19 cellular contexts compared by ENCODE assay signal in genomic region chr9:18233776-18234445, GRCh38.
DNase-seq lines count a peak whose midpoint lies in the region; ATAC-seq and TF ChIP-seq lines count a peak whose summit lies in the region.
"Had no signal": no experiment of that assay in that cellular context is flagged by ENCODE, and none has a peak within 500 bp of the region (broad histone marks: within the 10 kb centered on the region; RNA-seq: fewer than 3 reads in every experiment).

No MANE protein-coding gene starts in this region.

- intact Hi-C loops in Right ventricle myocardium superior (cut with DNase I): no loop called here

- TF ChIP-seq CTCF in epithelial cell of esophagus (IDR thresholded peaks at IDR 0.05; ENCODE audit: insufficient read depth, low read depth, low read length, missing control alignments): no peak

- ATAC-seq in GM18867 (IDR thresholded peaks at IDR 0.05; ENCODE audit: unreplicated experiment): no peak
- ATAC-seq in HG03139 (IDR thresholded peaks at IDR 0.05; ENCODE audit: unreplicated experiment): no peak
- ATAC-seq in Right ventricle myocardium superior (ENCODE audit: poor library complexity): no peak
- ATAC-seq: A549, GM23338 had no signal

- DNase-seq in G401 (ENCODE audit: low spot score) (peak; percentile 87), NCI-H226 (peak; percentile 16), cerebellar nuclear complex (lab: John Stamatoyannopoulos, UW) (peak; percentile 20 to 67), epithelial cell of esophagus (ENCODE audit: low read depth) (peak; percentile 57), AML-193 (lab: John Stamatoyannopoulos, UW) (no peak), Right ventricle myocardium superior (no peak)
- DNase-seq: 8988T; ACHN; Calu3; CD4-positive, alpha-beta memory T cell; COR-L47; DMS53; DMS79 treated with DMSO at 0.1 percent for 48 hours; HFFc6 had no signal

- in situ Hi-C loops in G401 (cut with HindIII; ENCODE audit: low sequenced_read_pairs): no loop called here

- H3K4me3 ChIP-seq in epithelial cell of esophagus (ENCODE audit: low read length): no peak overlapping the region
- H3K4me3 ChIP-seq: A549, GM23338, HAP-1 had no signal

Comparison
In these comparisons a context has a peak if more than half of its experiments do, and no peak if none do; other contexts are left out.
1. DNase-seq: peak in G401 (single experiment), NCI-H226 (single experiment), cerebellar nuclear complex (2 of 2) and epithelial cell of esophagus (single experiment); none in AML-193 (0 of 2) and Right ventricle myocardium superior (single experiment).